In the genomic region with DNA sequence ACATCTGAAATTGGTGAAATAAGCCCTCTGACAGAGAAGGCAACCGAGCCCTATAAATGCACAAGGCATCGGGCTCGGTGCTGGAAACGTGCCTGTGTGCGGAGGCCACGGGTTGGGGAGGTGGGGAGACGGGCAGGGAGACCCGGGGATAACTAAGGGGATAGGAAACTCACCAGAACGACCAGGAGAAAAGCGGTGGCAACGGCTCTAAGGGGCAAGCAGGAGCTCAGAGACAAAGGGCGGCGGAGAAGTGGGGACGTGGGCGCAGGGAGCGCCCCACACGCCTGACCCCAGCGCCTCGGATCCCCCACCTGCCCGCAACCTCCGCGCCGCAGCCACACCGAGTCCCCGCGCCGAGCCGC, we compare ENCODE assay signal across 17 cellular contexts. TPM values are rescaled to one million over a fixed set of nuclear protein-coding genes. Genes with fewer than 3 reads are reported as not detected.
DNase-seq lines count a peak whose midpoint lies in the region; ATAC-seq and TF ChIP-seq lines count a peak whose summit lies in the region.
"Had no signal": no experiment of that assay in that cellular context is flagged by ENCODE, and none has a peak within 500 bp of the region (broad histone marks: within the 10 kb centered on the region; RNA-seq: fewer than 3 reads in every experiment).

No MANE protein-coding gene starts in this region.

- H4K12ac ChIP-seq in trophoblast cell (ENCODE audit: low read depth, low read length) = no peak overlapping the region

- no peaks in the 10 kb centered on the region for H3K9me3 Mint-ChIP-seq in CD8-positive, alpha-beta T cell

- no peak for ATAC-seq in CD8-positive, alpha-beta T cell
- ATAC-seq in RWPE2 (ENCODE audit: low read depth) = no peak
- ATAC-seq in GM21381 (IDR thresholded peaks at IDR 0.05; ENCODE audit: unreplicated experiment) = no peak
- ATAC-seq: lower lobe of right lung had no signal

- no peak overlapping the region for H3K4me3 Mint-ChIP-seq in CD8-positive, alpha-beta T cell

- H3K14ac ChIP-seq in trophoblast cell (ENCODE audit: low read length) = no peak overlapping the region

- intact Hi-C loops in CD8-positive, alpha-beta T cell (cut with DNase I, micrococcal nuclease) = no loop called here
- intact Hi-C loops in posterior vena cava (cut with DNase I) = no loop called here

- no peak overlapping the region for H4K91ac ChIP-seq in trophoblast cell (ENCODE audit: low read depth, low read length)

- H3K9ac ChIP-seq in trophoblast cell (ENCODE audit: low read length) = no peak overlapping the region
- H3K9ac ChIP-seq: GM23248 had no signal

- POLR2A ChIA-PET in CD8-positive, alpha-beta T cell (lab: Charles Lee) = no interaction called here

- H4K8ac ChIP-seq in trophoblast cell (ENCODE audit: low read depth, low read length) = no peak overlapping the region

- H2AFZ ChIP-seq in trophoblast cell (ENCODE audit: insufficient read depth, low read length, poor library complexity) = no peak overlapping the region
- H2AFZ ChIP-seq: GM23248 had no signal

- H3K4me3 ChIP-seq in CD8-positive, alpha-beta T cell (ENCODE audit: low read depth, low read length) = no peak overlapping the region
- H3K4me3 ChIP-seq in RWPE2 (ENCODE audit: severe bottlenecking) (peak overlapping the region; percentile 13), iPS DF 6.9 (ENCODE audit: low read length) (peak overlapping the region; percentile 84), trophoblast cell (ENCODE audit: low read depth, low read length) (peak overlapping the region; percentile 49)
- H3K4me3 ChIP-seq: GM23248, lower lobe of right lung had no signal

- no peak overlapping the region for H2AK5ac ChIP-seq in trophoblast cell (ENCODE audit: low read length)

- CTCF ChIA-PET in CD8-positive, alpha-beta T cell (lab: Charles Lee) = no interaction called here

- no peak overlapping the region for H2BK5ac ChIP-seq in trophoblast cell (ENCODE audit: low read depth, low read length, poor library complexity)

- DNase-seq in CD8-positive, alpha-beta T cell = no peak
- no peak for DNase-seq in RWPE2 (ENCODE audit: low spot score)
- no peak for DNase-seq in iPS DF 6.9 (ENCODE audit: low read depth, low spot score)
- no peak for DNase-seq in trophoblast cell
- DNase-seq in DMS 273 treated with DMSO at 0.1 percent for 48 hours (lab: John Stamatoyannopoulos, UW) = no peak
- no peak for DNase-seq in posterior vena cava (ENCODE audit: low spot score)
- no peak for DNase-seq in NCI-H1417 treated with DMSO at 0.1 percent for 48 hours (lab: John Stamatoyannopoulos, UW)
- DNase-seq: activated CD4-positive, alpha-beta T cell treated with anti-CD3 and anti-CD28 coated beads for 1 hour; AML-193; EL; lower lobe of right lung; MM.1S; NCI-H345; stimulated activated CD4-positive, alpha-beta T cell treated with anti-CD3 and anti-CD28 coated beads, Interleukin-2, amount 100 ng/mL, for 48 hours had no signal

- no peak for TF ChIP-seq CTCF in CD8-positive, alpha-beta T cell (IDR thresholded peaks at IDR 0.05)
- no peak for TF ChIP-seq CTCF in RWPE2 (IDR thresholded peaks at IDR 0.05; ENCODE audit: poor library complexity, severe bottlenecking)

- no peak overlapping the region for H3K4ac ChIP-seq in trophoblast cell (ENCODE audit: low read depth, low read length)

- no peaks in the 10 kb centered on the region for H3K9me3 ChIP-seq in CD8-positive, alpha-beta T cell (ENCODE audit: low read length)
- H3K9me3 ChIP-seq in RWPE2 (ENCODE audit: severe bottlenecking) (no peaks in the 10 kb centered on the region), iPS DF 6.9 (ENCODE audit: control insufficient read depth, insufficient read depth, low read length) (no peaks in the 10 kb centered on the region), trophoblast cell (ENCODE audit: insufficient read depth, low read depth, low read length) (peaks cover 2% of the 10 kb centered on the region)
- H3K9me3 ChIP-seq: lower lobe of right lung had no signal

- H3K4me1 Mint-ChIP-seq in CD8-positive, alpha-beta T cell (ENCODE audit: low read depth) = peaks cover 5% of the 10 kb centered on the region

- no peaks in the 10 kb centered on the region for H3K79me1 ChIP-seq in trophoblast cell (ENCODE audit: low read length)

- H3K27ac Mint-ChIP-seq in CD8-positive, alpha-beta T cell = peak overlapping the region; percentile 32

- no peak overlapping the region for H3K23ac ChIP-seq in trophoblast cell (ENCODE audit: low read length)

- no CpG with 5 or more reads among the region's 28 CpGs for whole genome bisulfite sequencing in iPS DF 6.9 (ENCODE audit: insufficient coverage, insufficient read length)
- WGBS in trophoblast cell (ENCODE audit: extremely low coverage, insufficient coverage, insufficient read length) = no CpG with 5 or more reads among the region's 28 CpGs

- H3K36me3 ChIP-seq in CD8-positive, alpha-beta T cell (ENCODE audit: insufficient read depth, low read length) = no peaks in the 10 kb centered on the region
- H3K36me3 ChIP-seq in RWPE2 (ENCODE audit: low read depth) = no peaks in the 10 kb centered on the region
- H3K36me3 ChIP-seq in iPS DF 6.9 (ENCODE audit: control insufficient read depth, insufficient read depth, low read length) = no peaks in the 10 kb centered on the region; the same call in 1 of the 2 replicates
- H3K36me3 ChIP-seq in trophoblast cell (ENCODE audit: control insufficient read depth in 1 of 2, insufficient read depth in 2 of 2, low read length in 2 of 2) = no peaks in the 10 kb centered on the region
- H3K36me3 ChIP-seq: lower lobe of right lung had no signal

- H3K27me3 Mint-ChIP-seq in CD8-positive, alpha-beta T cell (ENCODE audit: low read depth) = peaks cover 51% of the 10 kb centered on the region

- no peaks in the 10 kb centered on the region for H3K36me3 Mint-ChIP-seq in CD8-positive, alpha-beta T cell

- no peak overlapping the region for H3K27ac ChIP-seq in CD8-positive, alpha-beta T cell (ENCODE audit: low read depth, low read length)
- H3K27ac ChIP-seq in RWPE2 (ENCODE audit: poor library complexity, severe bottlenecking) (no peak overlapping the region), iPS DF 6.9 (ENCODE audit: low read length) (no peak overlapping the region), trophoblast cell (ENCODE audit: low read depth, low read length) (no peak overlapping the region)
- H3K27ac ChIP-seq: GM23248, lower lobe of right lung had no signal

- H2BK12ac ChIP-seq in trophoblast cell (ENCODE audit: low read length) = no peak overlapping the region

- no peaks in the 10 kb centered on the region for H3K79me2 ChIP-seq in trophoblast cell (ENCODE audit: control insufficient read depth, insufficient read depth, low read length, poor library complexity)

- no peaks in the 10 kb centered on the region for H3K4me1 ChIP-seq in CD8-positive, alpha-beta T cell (ENCODE audit: insufficient read depth, low read length)
- no peaks in the 10 kb centered on the region for H3K4me1 ChIP-seq in RWPE2 (ENCODE audit: insufficient read depth, poor library complexity, severe bottlenecking)
- H3K4me1 ChIP-seq in iPS DF 6.9 (ENCODE audit: control insufficient read depth, insufficient read depth, low read length) = no peaks in the 10 kb centered on the region
- H3K4me1 ChIP-seq in trophoblast cell (ENCODE audit: control insufficient read depth in 1 of 2, insufficient read depth in 2 of 2, low read length in 2 of 2) = peaks cover 0 to 4% of the 10 kb centered on the region in 2 experiments
- H3K4me1 ChIP-seq: lower lobe of right lung had no signal

- H3K18ac ChIP-seq in trophoblast cell (ENCODE audit: low read length) = no peak overlapping the region

- H3K27me3 ChIP-seq in CD8-positive, alpha-beta T cell (ENCODE audit: insufficient read depth, low read length) = peaks cover 4% of the 10 kb centered on the region
- peaks cover 52% of the 10 kb centered on the region for H3K27me3 ChIP-seq in RWPE2 (ENCODE audit: insufficient read depth, poor library complexity, severe bottlenecking)
- H3K27me3 ChIP-seq in iPS DF 6.9 (ENCODE audit: control insufficient read depth, insufficient read depth, low read length) = no peaks in the 10 kb centered on the region; the same call in 1 of the 2 replicates
- H3K27me3 ChIP-seq in trophoblast cell (ENCODE audit: insufficient read depth, low read length) = peaks cover 22% of the 10 kb centered on the region

- peak overlapping the region; percentile 59 for H3K4me2 ChIP-seq in trophoblast cell (ENCODE audit: low read length)

- H2BK120ac ChIP-seq in trophoblast cell (ENCODE audit: insufficient read depth, low read length, poor library complexity) = no peak overlapping the region

RNA-seq across cellular contexts. Expression of a gene that starts 0.5 kb away (rescaled TPM):
- total RNA-seq in CD8-positive, alpha-beta T cell = not detected
- 16.6 and 17.8 TPM in 2 replicates for polyA plus RNA-seq in trophoblast cell (2013)
- total RNA-seq in posterior vena cava = not detected
- total RNA-seq: glomerular endothelial cell, GM23248, lower lobe of right lung had no signal
- polyA plus RNA-seq: GM23248 had no signal

RNA-seq across cellular contexts. Expression of a gene that starts 37.8 kb away (rescaled TPM):
- total RNA-seq in CD8-positive, alpha-beta T cell = not detected
- not detected in 2 replicates for polyA plus RNA-seq in trophoblast cell (2013)
- total RNA-seq in posterior vena cava = not detected
- total RNA-seq: glomerular endothelial cell, GM23248, lower lobe of right lung had no signal
- polyA plus RNA-seq: GM23248 had no signal
